ENCODE assay signal across 8 cellular contexts in the genomic region with DNA sequence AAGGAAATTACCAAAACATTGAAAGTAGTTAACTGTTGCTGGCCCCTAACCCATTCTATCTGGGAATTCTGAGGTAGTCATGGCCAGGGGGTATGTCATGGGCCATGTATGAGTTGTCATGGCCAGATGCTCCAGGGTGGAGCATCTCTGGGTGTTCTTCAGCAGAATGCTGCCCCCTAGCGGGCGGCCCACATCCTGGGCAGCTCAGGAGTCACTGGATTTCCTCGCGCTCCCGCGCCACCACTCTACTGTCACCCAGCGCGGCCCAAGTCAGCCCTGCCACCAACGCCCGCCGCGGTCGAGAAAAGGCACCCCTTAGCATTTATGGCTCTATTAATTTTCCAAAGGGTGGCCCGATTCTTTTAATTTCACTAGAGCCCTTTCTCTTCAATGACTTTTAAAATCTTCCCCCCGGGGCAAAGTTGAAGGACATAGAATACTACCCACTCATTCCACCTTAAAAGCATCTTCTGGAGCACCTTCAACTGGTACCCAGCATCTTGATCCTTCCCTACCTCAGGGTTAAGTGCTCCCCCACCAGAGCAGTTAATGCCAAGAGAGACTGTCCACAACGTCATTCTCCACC. TPM values are rescaled to one million over a fixed set of nuclear protein-coding genes. Genes with fewer than 3 reads are reported as not detected.
DNase-seq lines count a peak whose midpoint lies in the region; ATAC-seq and TF ChIP-seq lines count a peak whose summit lies in the region.

No MANE protein-coding gene starts in this region.

- H3K4me1 Mint-ChIP-seq in glutamatergic neuron (ENCODE audit: low read depth, unreplicated experiment): peaks cover 7% of the 10 kb centered on the region

- H3K27me3 Mint-ChIP-seq in glutamatergic neuron (ENCODE audit: unreplicated experiment): no peaks in the 10 kb centered on the region

- peaks cover 5% of the 10 kb centered on the region for H3K9me3 Mint-ChIP-seq in glutamatergic neuron (ENCODE audit: unreplicated experiment)

- no peak overlapping the region for H3K4me3 Mint-ChIP-seq in glutamatergic neuron (ENCODE audit: unreplicated experiment)

- H3K36me3 Mint-ChIP-seq in glutamatergic neuron (ENCODE audit: unreplicated experiment): no peaks in the 10 kb centered on the region

- in situ Hi-C loops in ACHN (cut with HindIII; ENCODE audit: low pct_ligation_motif_present, low pct_unique_long_range_greater_than_20kb, low sequenced_read_pairs): loop anchor here (25.0 kb wide), 1 partner anchor 227 kb away; no protein-coding TSS in a partner anchor

- TF ChIP-seq CTCF in glutamatergic neuron (IDR thresholded peaks at IDR 0.05; ENCODE audit: partially characterized antibody, unreplicated experiment): peak; percentile 90

- no peak overlapping the region for H3K27ac Mint-ChIP-seq in glutamatergic neuron (ENCODE audit: unreplicated experiment)

- ATAC-seq in GM18868 (IDR thresholded peaks at IDR 0.05; ENCODE audit: unreplicated experiment): peak; percentile 87
- ATAC-seq in HG03060 (IDR thresholded peaks at IDR 0.05; ENCODE audit: low read depth, unreplicated experiment): peak; percentile 89

- DNase-seq in ACHN (peak; percentile 57), NOMO-1 treated with DMSO at 0.1 percent for 48 hours (lab: John Stamatoyannopoulos, UW; ENCODE audit: unreplicated experiment) (peak; percentile 76), glutamatergic neuron (peak; percentile 79), NCI-H1092 treated with DMSO at 0.1 percent for 48 hours (lab: John Stamatoyannopoulos, UW) (no peak)
- DNase-seq in activated T-helper 1 cell treated with anti-CD3 and anti-CD28 coated beads, Interleukin-2, amount 50 U/mL, for 16 hours (ENCODE audit: low read depth in 1 of 2, low spot score in 1 of 2): peak; percentile 35 to 40
- peak; percentile 27 for DNase-seq in stimulated activated CD4-positive, alpha-beta T cell treated with anti-CD3 and anti-CD28 coated beads, Interleukin-12 subunit alpha, Interleukin-12 subunit beta, amount 100 ng/mL, for 4 hours

RNA-seq across cellular contexts. Expression of gene PKDCC, which starts 41.6 kb away (rescaled TPM):
- total RNA-seq in glutamatergic neuron (ENCODE audit: unreplicated experiment): 959 TPM
